In the genomic region with DNA sequence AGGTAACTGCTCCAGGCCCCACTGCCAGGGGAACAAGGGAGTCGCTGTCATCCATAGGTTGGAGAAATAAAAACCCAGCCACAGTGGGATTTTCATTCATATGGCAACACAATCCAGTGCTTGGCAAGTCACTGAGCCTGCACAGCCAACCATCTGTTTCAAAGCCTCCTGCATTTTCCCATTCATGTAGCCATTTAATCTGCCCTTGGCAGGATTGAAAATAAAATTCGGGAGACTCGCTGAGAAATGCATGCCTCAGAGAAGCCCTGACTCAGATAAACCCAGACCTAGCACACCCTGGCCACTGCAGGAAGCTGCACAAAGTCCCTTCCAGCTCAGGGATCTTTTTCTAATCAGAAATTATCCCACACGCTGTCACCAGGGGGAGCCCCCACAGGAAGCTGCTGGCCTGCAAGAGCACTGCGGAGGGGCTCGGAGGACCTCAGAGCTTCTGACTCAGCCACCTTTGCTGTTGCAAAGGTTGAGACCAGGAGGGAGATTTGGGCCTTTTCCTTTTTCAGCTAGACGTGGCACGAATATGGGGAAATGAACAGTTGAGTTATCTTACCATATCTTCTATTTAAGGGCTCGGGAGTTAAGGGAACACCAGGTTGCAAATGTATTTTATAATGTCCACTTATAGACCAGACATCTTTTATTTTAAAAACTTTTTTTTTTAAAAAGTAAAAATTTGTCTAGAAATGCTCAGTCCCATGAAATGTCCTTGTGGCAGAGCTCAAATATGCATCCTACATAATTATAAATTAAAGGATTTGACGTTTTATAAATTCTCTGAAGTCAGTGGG, we compare ENCODE assay signal across 8 cellular contexts.
DNase-seq lines count a peak whose midpoint lies in the region; ATAC-seq and TF ChIP-seq lines count a peak whose summit lies in the region.

No MANE protein-coding gene starts in this region.

- ATAC-seq in GM18502 (IDR thresholded peaks at IDR 0.05; ENCODE audit: poor library complexity, unreplicated experiment) (peak; percentile 94), HG02885 (IDR thresholded peaks at IDR 0.05; ENCODE audit: poor library complexity, unreplicated experiment) (peak; percentile 95)

- peak; percentile 90 for TF ChIP-seq CTCF in WI38 (IDR thresholded peaks at IDR 0.05; ENCODE audit: low read depth, low read length)
- TF ChIP-seq CTCF in cardiac fibroblast (IDR thresholded peaks at IDR 0.05; ENCODE audit: low read depth, low read length) = peak; percentile 92

- in situ Hi-C loops in ACHN (cut with HindIII; ENCODE audit: low pct_ligation_motif_present, low pct_unique_long_range_greater_than_20kb, low sequenced_read_pairs) = no loop called here

- DNase-seq in ACHN (peak; percentile 56), NCI-H1930 (lab: John Stamatoyannopoulos, UW) (peak; percentile 19 to 22), cardiac fibroblast (ENCODE audit: low read depth in 2 of 2) (peak; percentile 77 to 81), left kidney (ENCODE audit: low read depth, low spot score) (peak; percentile 80)
- peak; percentile 47 to 48 for DNase-seq in stimulated activated CD4-positive, alpha-beta T cell treated with anti-CD3 and anti-CD28 coated beads, Interleukin-4, amount 100 ng/mL, for 4 hours

- H3K4me3 ChIP-seq in WI38 (ENCODE audit: low read depth, low read length) (no peak overlapping the region), cardiac fibroblast (replicated peaks in 1 of 2; ENCODE audit: low read depth in 2 of 2, low read length in 2 of 2) (no peak overlapping the region)

Comparison
In these comparisons a context has a peak if more than half of its experiments do, and no peak if none do; other contexts are left out.
1. DNase-seq: peak in every context shown above with its lines; median percentile 80 in left kidney; 79 in cardiac fibroblast; 56 in ACHN; 48 in stimulated activated CD4-positive, alpha-beta T cell treated with anti-CD3 and anti-CD28 coated beads, Interleukin-4, amount 100 ng/mL, for 4 hours; 20 in NCI-H1930.